11 cellular contexts compared by ENCODE assay signal in genomic region chr10:92567952-92568600, GRCh38. TPM values are rescaled to one million over a fixed set of nuclear protein-coding genes. Genes with fewer than 3 reads are reported as not detected.
DNase-seq lines count a peak whose midpoint lies in the region; ATAC-seq and TF ChIP-seq lines count a peak whose summit lies in the region.
"Had no signal": no experiment of that assay in that cellular context is flagged by ENCODE, and none has a peak within 500 bp of the region (broad histone marks: within the 10 kb centered on the region; RNA-seq: fewer than 3 reads in every experiment).

No MANE protein-coding gene starts in this region.

- no peak for TF ChIP-seq CTCF in smooth muscle cell (IDR thresholded peaks at IDR 0.05; ENCODE audit: borderline replicate concordance, insufficient read depth, poor library complexity, severe bottlenecking)

- H4K20me1 ChIP-seq in smooth muscle cell (ENCODE audit: low read depth) = peaks cover 41% of the 10 kb centered on the region

- H3K4me1 ChIP-seq in smooth muscle cell (ENCODE audit: low read depth) = peaks cover 14% of the 10 kb centered on the region

- no peak overlapping the region for H3K9ac ChIP-seq in smooth muscle cell (ENCODE audit: low read depth)

- H3K27ac ChIP-seq in smooth muscle cell (ENCODE audit: low read depth) = peak overlapping the region; percentile 35

- H2AFZ ChIP-seq in smooth muscle cell (ENCODE audit: low read depth) = no peak overlapping the region

- no peaks in the 10 kb centered on the region for H3K9me3 ChIP-seq in smooth muscle cell (replicated peaks; ENCODE audit: low read depth)
- H3K9me3 ChIP-seq: HAP-1 had no signal

- no peaks in the 10 kb centered on the region for H3K27me3 ChIP-seq in smooth muscle cell (ENCODE audit: low read depth)

- no peak overlapping the region for H3K4me3 ChIP-seq in smooth muscle cell
- H3K4me3 ChIP-seq: HAP-1 had no signal

- H3K4me2 ChIP-seq in smooth muscle cell = no peak overlapping the region

- H3K79me2 ChIP-seq in smooth muscle cell (ENCODE audit: low read depth) = peaks cover 56% of the 10 kb centered on the region

- H3F3A ChIP-seq in smooth muscle cell (ENCODE audit: low read depth) = no peaks in the 10 kb centered on the region

- ATAC-seq in activated CD4-positive, CD25-positive, alpha-beta regulatory T cell treated with anti-CD3 and anti-CD28 coated beads, Interleukin-2, amount 50 U/mL, for 24 hours = peak; percentile 57 to 76
- ATAC-seq in HG02981 (IDR thresholded peaks at IDR 0.05; ENCODE audit: unreplicated experiment) = peak; percentile 59
- ATAC-seq: Panc1 had no signal

- no peaks in the 10 kb centered on the region for H3K36me3 ChIP-seq in smooth muscle cell (ENCODE audit: low read depth)

- DNase-seq in activated CD4-positive, CD25-positive, alpha-beta regulatory T cell treated with anti-CD3 and anti-CD28 coated beads, Interleukin-2, amount 50 U/mL, for 72 hours = no peak
- DNase-seq in astrocyte of the hippocampus (ENCODE audit: low read depth, low spot score) (peak; percentile 72), smooth muscle cell (lab: John Stamatoyannopoulos, UW; ENCODE audit: unreplicated experiment) (no peak), NCI-H446 treated with DMSO at 0.1 percent for 48 hours (lab: John Stamatoyannopoulos, UW) (no peak), NCI-H146 treated with DMSO at 0.1 percent for 48 hours (lab: John Stamatoyannopoulos, UW; ENCODE audit: unreplicated experiment) (no peak)
- DNase-seq in stimulated activated CD8-positive, alpha-beta memory T cell treated with anti-CD3 and anti-CD28 coated beads, Interleukin-4, amount 100 ng/mL, for 48 hours = no peak
- DNase-seq: activated naive CD8-positive, alpha-beta T cell treated with anti-CD3 and anti-CD28 coated beads, Interleukin-2, amount 10 ng/mL, durations not matched to agents 7 days and 5 days had no signal

- WGBS in smooth muscle cell (ENCODE audit: low lambda C conversion rate) = 92% methylated on average over 4 of the region's 4 CpGs

RNA-seq across cellular contexts. Expression of gene IDE, which starts 5.8 kb away (rescaled TPM):
- 30.6 and 33.4 TPM in 2 replicates for total RNA-seq in smooth muscle cell
- polyA plus RNA-seq in smooth muscle cell = 10.4 and 12.8 TPM in 2 replicates

RNA-seq across cellular contexts. Expression of gene KIF11, which starts 24.9 kb away (rescaled TPM):
- 9.1 and 14.3 TPM in 2 replicates for total RNA-seq in smooth muscle cell
- polyA plus RNA-seq in smooth muscle cell = 4.1 and 6.0 TPM in 2 replicates
